22 cellular contexts compared by ENCODE assay signal in the genomic region with DNA sequence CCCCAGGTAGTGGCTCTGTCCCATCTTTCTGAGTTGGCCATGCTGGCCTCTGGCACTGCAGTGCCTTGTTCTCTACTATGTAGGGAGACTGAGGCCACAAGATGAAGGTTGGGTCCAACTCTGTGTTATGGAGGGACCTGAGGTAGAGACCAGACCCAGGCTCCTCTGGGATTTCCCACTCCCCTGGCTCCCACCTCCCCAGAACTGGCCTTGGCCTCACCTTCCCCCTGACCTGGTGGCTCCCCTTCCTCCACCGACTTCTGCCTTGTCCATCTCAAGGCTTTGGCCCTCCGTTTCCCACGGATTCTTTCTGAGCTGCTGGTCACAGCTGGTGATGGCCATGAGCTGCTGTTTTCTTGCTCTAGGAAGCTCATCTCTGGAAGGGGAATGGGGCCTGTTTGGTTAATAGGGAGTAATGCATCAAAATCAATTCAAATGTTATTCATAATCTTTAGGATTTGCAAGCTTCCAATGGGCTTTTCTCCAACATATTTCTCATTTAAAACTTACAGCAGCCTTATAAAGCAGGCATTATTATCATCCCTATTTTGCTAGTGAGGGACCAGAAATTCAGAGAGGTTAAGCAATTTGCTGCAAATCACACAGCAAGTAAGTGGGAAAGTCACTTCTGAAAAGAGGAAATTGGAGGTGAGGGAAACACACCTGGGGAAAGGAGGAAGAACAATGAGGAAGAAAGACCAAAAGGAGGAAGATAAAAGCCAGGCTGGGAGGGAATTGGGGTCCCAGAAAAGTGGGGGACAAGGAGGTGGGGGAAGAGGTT. TPM values are rescaled to one million over a fixed set of nuclear protein-coding genes. Genes with fewer than 3 reads are reported as not detected.
"Had no signal": no experiment of that assay in that cellular context is flagged by ENCODE, and none has a peak within 500 bp of the region (broad histone marks: within the 10 kb centered on the region; RNA-seq: fewer than 3 reads in every experiment).

No MANE protein-coding gene starts in this region.

- ATAC-seq: activated naive CD4-positive, alpha-beta T cell treated with anti-CD3 and anti-CD28 coated beads, Interleukin-2, amount 50 U/mL, for 72 hours; activated T-helper 17 cell treated with anti-CD3 and anti-CD28 coated beads, Interleukin-2, amount 50 U/mL, for 72 hours; left lobe of liver; pancreas; SK-N-SH treated with all-trans-retinoic acid at 6 μM for 48 hours had no signal

- H3K4me3 ChIP-seq: coronary artery, esophagus muscularis mucosa, pancreas, tibial artery had no signal

- H3K27me3 ChIP-seq: pancreas, tibial artery had no signal

- FAIRE-seq: frontal cortex, keratinocyte, pancreas, TTC549 had no signal

- DNase-seq: activated CD4-positive, alpha-beta T cell treated with anti-CD3 and anti-CD28 coated beads for 1 hour; activated CD8-positive, alpha-beta memory T cell treated with anti-CD3 and anti-CD28 coated beads for 24 hours; activated CD8-positive, alpha-beta memory T cell treated with anti-CD3 and anti-CD28 coated beads, Interleukin-2, amount 50 U/mL, for 4 hours; activated T-cell treated with anti-CD3 and anti-CD28 coated beads, Interleukin-2, amount 50 U/mL, for 24 hours; brain microvascular endothelial cell; mammary epithelial cell; pancreas; stimulated activated CD4-positive, alpha-beta T cell treated with anti-CD3 and anti-CD28 coated beads, Interleukin-12 subunit alpha, Interleukin-12 subunit beta, amount 100 ng/mL, for 4 hours; stimulated activated CD4-positive, alpha-beta T cell treated with anti-CD3 and anti-CD28 coated beads, Interleukin-4, amount 100 ng/mL, for 4 hours; substantia nigra had no signal

- H3K36me3 ChIP-seq: brain microvascular endothelial cell, esophagus muscularis mucosa, pancreas, tibial artery had no signal

- H3K27ac ChIP-seq: brain microvascular endothelial cell, pancreas had no signal

- H3K9me3 ChIP-seq: esophagus muscularis mucosa, pancreas, tibial artery had no signal

- H3K4me1 ChIP-seq: pancreas had no signal

RNA-seq across cellular contexts. Expression of a gene that starts 0.9 kb away (rescaled TPM):
- total RNA-seq: activated naive CD4-positive, alpha-beta T cell treated with anti-CD3 and anti-CD28 coated beads, Interleukin-2, amount 50 U/mL, for 72 hours; activated T-helper 17 cell treated with anti-CD3 and anti-CD28 coated beads, Interleukin-2, amount 50 U/mL, for 72 hours; esophagus muscularis mucosa; frontal cortex; left lobe of liver; mammary epithelial cell; pancreas; ureter had no signal
- polyA plus RNA-seq: keratinocyte, mammary epithelial cell, pancreas had no signal

RNA-seq across cellular contexts. Expression of a gene that starts 28.9 kb away (rescaled TPM):
- total RNA-seq: activated naive CD4-positive, alpha-beta T cell treated with anti-CD3 and anti-CD28 coated beads, Interleukin-2, amount 50 U/mL, for 72 hours; frontal cortex; mammary epithelial cell had no signal
- polyA plus RNA-seq: aorta, keratinocyte, mammary epithelial cell had no signal

RNA-seq across cellular contexts. Expression of a gene that starts 49.9 kb away (rescaled TPM):
- total RNA-seq: aorta, frontal cortex, left lobe of liver had no signal
- polyA plus RNA-seq: aorta had no signal
